Comparison of ENCODE assay signal across 16 cellular contexts in the genomic region with DNA sequence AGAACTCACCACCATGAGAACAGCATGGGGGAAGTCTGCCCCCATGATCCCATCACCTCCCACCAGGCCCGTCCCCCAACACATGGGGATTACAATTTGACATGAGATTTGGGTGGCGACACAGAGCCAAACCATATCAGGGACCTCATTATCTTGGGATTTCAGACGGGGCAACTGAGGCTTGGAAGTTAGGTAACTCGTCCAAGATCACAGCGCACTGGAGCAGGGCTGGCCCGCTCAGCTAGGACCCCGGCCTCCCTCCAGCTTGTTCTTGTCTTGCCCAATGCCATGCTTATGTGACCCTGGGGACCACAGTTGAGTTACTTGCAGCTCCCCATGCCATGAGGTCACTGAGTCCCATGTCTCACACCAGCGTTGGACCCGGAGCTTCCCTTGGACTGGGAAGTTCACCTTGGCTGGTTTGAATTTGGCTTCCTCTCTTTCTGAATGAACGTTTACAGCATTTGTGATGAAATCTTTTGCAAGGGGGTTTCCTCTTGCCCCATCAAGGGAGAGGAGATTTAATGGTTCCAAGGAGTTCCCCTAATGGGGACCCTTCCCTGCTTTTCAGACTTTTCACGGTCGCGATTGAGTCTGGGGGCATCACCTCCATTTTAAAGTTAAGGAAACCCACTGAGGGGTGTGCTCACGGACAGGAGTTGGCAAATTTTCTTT. TPM values are rescaled to one million over a fixed set of nuclear protein-coding genes. Genes with fewer than 3 reads are reported as not detected.
"Had no signal": no experiment of that assay in that cellular context is flagged by ENCODE, and none has a peak within 500 bp of the region (broad histone marks: within the 10 kb centered on the region; RNA-seq: fewer than 3 reads in every experiment).

No MANE protein-coding gene starts in this region.

- H3K4me3 Mint-ChIP-seq: activated CD4-positive, alpha-beta T cell treated with anti-CD3 and anti-CD28 coated beads, Interleukin-2, amount 10 ng/mL, durations not matched to agents 7 days and 5 days; activated naive CD8-positive, alpha-beta T cell treated with anti-CD3 and anti-CD28 coated beads for 36 hours; immature natural killer cell; neural crest cell; stimulated activated naive CD8-positive, alpha-beta T cell treated with anti-CD3 and anti-CD28 coated beads, Interleukin-15, Interleukin-2, amounts not matched to agents 100 ng/mL and 50 ng/mL, for 24 hours had no signal

- H3K4me1 Mint-ChIP-seq: activated CD4-positive, alpha-beta T cell treated with anti-CD3 and anti-CD28 coated beads, Interleukin-2, amount 10 ng/mL, durations not matched to agents 7 days and 5 days; activated naive CD8-positive, alpha-beta T cell treated with anti-CD3 and anti-CD28 coated beads for 36 hours; immature natural killer cell; neural crest cell had no signal

- H3K36me3 ChIP-seq: brain microvascular endothelial cell, esophagus squamous epithelium, suprapubic skin had no signal

- H3K27ac Mint-ChIP-seq: activated CD4-positive, alpha-beta T cell treated with anti-CD3 and anti-CD28 coated beads, Interleukin-2, amount 10 ng/mL, durations not matched to agents 7 days and 5 days; activated naive CD8-positive, alpha-beta T cell treated with anti-CD3 and anti-CD28 coated beads for 36 hours; immature natural killer cell; stimulated activated naive CD8-positive, alpha-beta T cell treated with anti-CD3 and anti-CD28 coated beads, Interleukin-15, Interleukin-2, amounts not matched to agents 100 ng/mL and 50 ng/mL, for 24 hours had no signal

- FAIRE-seq: endothelial cell of umbilical vein had no signal

- H3K9me3 Mint-ChIP-seq: activated CD4-positive, alpha-beta T cell treated with anti-CD3 and anti-CD28 coated beads, Interleukin-2, amount 10 ng/mL, durations not matched to agents 7 days and 5 days; activated naive CD8-positive, alpha-beta T cell treated with anti-CD3 and anti-CD28 coated beads for 36 hours; immature natural killer cell; neural crest cell; stimulated activated naive CD8-positive, alpha-beta T cell treated with anti-CD3 and anti-CD28 coated beads, Interleukin-15, Interleukin-2, amounts not matched to agents 100 ng/mL and 50 ng/mL, for 24 hours had no signal

- H3K4me1 ChIP-seq: esophagus squamous epithelium, suprapubic skin had no signal

- H3K9me3 ChIP-seq: esophagus squamous epithelium, suprapubic skin had no signal

- H3K4me2 ChIP-seq: smooth muscle cell had no signal

- H3K27me3 ChIP-seq: brain microvascular endothelial cell, esophagus squamous epithelium, suprapubic skin had no signal

- H3K36me3 Mint-ChIP-seq: activated naive CD8-positive, alpha-beta T cell treated with anti-CD3 and anti-CD28 coated beads for 36 hours; immature natural killer cell had no signal

- H3K27me3 Mint-ChIP-seq: activated CD4-positive, alpha-beta T cell treated with anti-CD3 and anti-CD28 coated beads, Interleukin-2, amount 10 ng/mL, durations not matched to agents 7 days and 5 days; activated naive CD8-positive, alpha-beta T cell treated with anti-CD3 and anti-CD28 coated beads for 36 hours; stimulated activated naive CD8-positive, alpha-beta T cell treated with anti-CD3 and anti-CD28 coated beads, Interleukin-15, Interleukin-2, amounts not matched to agents 100 ng/mL and 50 ng/mL, for 24 hours had no signal

- H3K27ac ChIP-seq: brain microvascular endothelial cell, esophagus squamous epithelium, suprapubic skin had no signal

- DNase-seq: activated CD4-positive, alpha-beta T cell treated with anti-CD3 and anti-CD28 coated beads, Interleukin-2, amount 10 ng/mL, durations not matched to agents 7 days and 5 days; activated CD4-positive, CD25-positive, alpha-beta regulatory T cell; activated CD8-positive, alpha-beta memory T cell treated with anti-CD3 and anti-CD28 coated beads for 24 hours; activated naive CD8-positive, alpha-beta T cell treated with anti-CD3 and anti-CD28 coated beads for 36 hours; amygdala; brain microvascular endothelial cell; effector CD8-positive, alpha-beta T cell; esophagus squamous epithelium; immature natural killer cell; midbrain; trophoblast cell had no signal

- H3K4me3 ChIP-seq: esophagus squamous epithelium, smooth muscle cell, suprapubic skin had no signal

RNA-seq across cellular contexts. Expression of gene HTRA3, which starts 18.2 kb away (rescaled TPM):
- total RNA-seq: activated CD4-positive, alpha-beta T cell treated with anti-CD3 and anti-CD28 coated beads, Interleukin-2, amount 10 ng/mL, durations not matched to agents 7 days and 5 days; activated naive CD8-positive, alpha-beta T cell treated with anti-CD3 and anti-CD28 coated beads for 36 hours had no signal
- polyA plus RNA-seq: immature natural killer cell had no signal
